ENCODE assay signal across 2 cellular contexts in genomic region chr17:45270828-45271418, GRCh38.
A peak's percentile ranks its signal among the peaks of the same experiment; 100 is the strongest.
TF ChIP-seq lines count a peak whose summit lies in the region.

No MANE protein-coding gene starts in this region.

TF ChIP-seq in A549, 52 proteins besides CTCF, POLR2A, EP300 and RAD21:
- TF ChIP-seq SREBF2 (IDR thresholded peaks at IDR 0.05), result no peak
- peak; percentile 33; the same call in 1 of the 2 replicates for TF ChIP-seq MAX (IDR thresholded peaks at IDR 0.05)
- no peak for TF ChIP-seq FOSL2 (IDR thresholded peaks at IDR 0.05)
- no peak for TF ChIP-seq FOSL2 (CRISPR knock-in tag; IDR thresholded peaks at IDR 0.05)
- TF ChIP-seq SMC3 (IDR thresholded peaks at IDR 0.05), result peak; percentile 58

TF ChIP-seq in endothelial cell of umbilical vein, 7 proteins besides CTCF, POLR2A, EP300 and RAD21:
- no peak for TF ChIP-seq MAX (IDR thresholded peaks at IDR 0.05; ENCODE audit: insufficient read depth, insufficient read length)
- TF ChIP-seq GATA2 (IDR thresholded peaks at IDR 0.05; ENCODE audit: insufficient read depth, insufficient read length, low read depth, low read length), result no peak
- TF ChIP-seq MYC (IDR thresholded peaks at IDR 0.05; ENCODE audit: low read depth, low read length), result no peak
- no peak for TF ChIP-seq POLR2AphosphoS5 (IDR thresholded peaks at IDR 0.05; ENCODE audit: insufficient read depth, low read depth, low read length)
- TF ChIP-seq JUN (IDR thresholded peaks at IDR 0.05; ENCODE audit: borderline replicate concordance, insufficient read depth, insufficient read length, low read depth), result no peak
- no peak for TF ChIP-seq FOS (IDR thresholded peaks at IDR 0.05; ENCODE audit: borderline replicate concordance, insufficient read depth, low read length)
- TF ChIP-seq EZH2 (IDR thresholded peaks at IDR 0.05; ENCODE audit: borderline replicate concordance, low read depth, low read length, severe bottlenecking), result no peak
